ENCODE assay signal across 1 cellular context in the genomic region with DNA sequence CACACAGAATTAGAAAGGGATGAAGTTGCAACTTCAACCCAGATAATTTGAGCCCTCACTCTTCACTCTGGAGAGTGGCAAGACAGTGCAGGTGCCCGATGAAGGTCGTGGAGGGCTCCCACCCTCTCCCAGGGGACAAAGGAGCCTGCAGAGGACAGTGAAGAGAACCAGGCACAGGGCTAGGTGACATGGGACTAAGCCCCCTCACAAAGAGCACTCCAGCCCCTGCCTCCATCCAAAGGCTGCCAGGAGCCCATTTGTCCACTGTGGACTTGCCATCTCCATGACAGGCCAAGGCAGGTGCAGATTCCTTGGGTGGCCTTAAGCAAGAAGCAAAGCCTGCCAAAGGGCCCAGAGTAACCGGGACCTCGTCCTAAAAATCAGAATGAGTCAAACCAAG.
TF ChIP-seq lines count a peak whose summit lies in the region.

No MANE protein-coding gene starts in this region.

TF ChIP-seq in HCT116, 20 proteins besides CTCF, POLR2A, EP300 and RAD21 (continued from another document):
- no peak for TF ChIP-seq EGR1 (IDR thresholded peaks at IDR 0.05; ENCODE audit: low read depth)
- TF ChIP-seq SRF (IDR thresholded peaks at IDR 0.05; ENCODE audit: low read depth) = no peak
TF ChIP-seq in HCT116: peak in this region for 2.
